In the genomic region with DNA sequence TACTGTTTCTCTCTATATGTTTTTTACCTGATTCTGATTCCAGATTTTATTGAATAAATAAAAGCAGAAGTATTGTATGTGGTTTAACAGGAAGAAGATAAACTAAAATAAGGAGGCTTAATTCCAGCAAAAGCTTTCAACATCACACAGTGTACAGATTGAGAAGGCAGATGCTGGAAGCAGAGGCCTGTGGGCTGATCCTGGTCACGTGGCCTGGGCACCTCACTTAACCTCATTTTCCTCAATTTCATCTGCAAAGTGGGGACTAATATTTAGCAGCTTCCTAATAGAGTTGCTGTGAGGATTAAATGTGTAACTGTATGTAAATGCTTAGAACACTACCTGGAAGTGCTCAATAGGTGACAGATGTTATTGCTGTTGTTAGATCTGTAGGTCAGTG, we compare ENCODE assay signal across 16 cellular contexts.
"Had no signal": no experiment of that assay in that cellular context is flagged by ENCODE, and none has a peak within 500 bp of the region (broad histone marks: within the 10 kb centered on the region; RNA-seq: fewer than 3 reads in every experiment).

No MANE protein-coding gene starts in this region.

- DNase-seq: activated CD4-positive, alpha-beta T cell treated with anti-CD3 and anti-CD28 coated beads, Interleukin-2, amount 10 ng/mL, durations not matched to agents 24 days and 14 days; activated CD8-positive, alpha-beta memory T cell treated with anti-CD3 and anti-CD28 coated beads, Interleukin-2, amount 50 U/mL, for 4 hours; activated effector memory CD4-positive, alpha-beta T cell treated with Interleukin-2 at 50 U/mL for 16 hours; activated T-cell treated with anti-CD3 and anti-CD28 coated beads, Interleukin-2, amount 50 U/mL, for 4 hours; effector memory CD8-positive, alpha-beta T cell; esophagus squamous epithelium; mesenchymal stem cell; naive thymus-derived CD4-positive, alpha-beta T cell; ovary; sigmoid colon; stimulated activated CD4-positive, alpha-beta T cell treated with anti-CD3 and anti-CD28 coated beads, Interleukin-4, amount 100 ng/mL, for 24 hours; stomach; T-helper 9 cell; trophoblast cell had no signal

- H3K9me3 ChIP-seq: esophagus squamous epithelium, ovary, sigmoid colon, stomach, vagina had no signal

- H3K4me1 ChIP-seq: sigmoid colon, stomach, vagina had no signal

- ATAC-seq: activated T-cell treated with anti-CD3 and anti-CD28 coated beads, Interleukin-2, amount 50 U/mL, for 4 hours; effector memory CD8-positive, alpha-beta T cell; naive thymus-derived CD4-positive, alpha-beta T cell; stimulated activated effector memory CD8-positive, alpha-beta T cell treated with anti-CD3 and anti-CD28 coated beads, Interleukin-12 subunit alpha, Interleukin-12 subunit beta, amount 100 ng/mL, for 72 hours had no signal

- H3K4me3 ChIP-seq: esophagus squamous epithelium, ovary, sigmoid colon, stomach, vagina had no signal

- H3K27me3 ChIP-seq: ovary, sigmoid colon, vagina had no signal

- H3K36me3 ChIP-seq: esophagus squamous epithelium, ovary, sigmoid colon, stomach, vagina had no signal

- H3K27ac ChIP-seq: esophagus squamous epithelium, ovary, sigmoid colon, stomach, vagina had no signal
